ENCODE assay signal across 11 cellular contexts in genomic region chr19:1490020-1490310, GRCh38. TPM values are rescaled to one million over a fixed set of nuclear protein-coding genes. Genes with fewer than 3 reads are reported as not detected.
DNase-seq lines count a peak whose midpoint lies in the region; ATAC-seq and TF ChIP-seq lines count a peak whose summit lies in the region.
"Had no signal": no experiment of that assay in that cellular context is flagged by ENCODE, and none has a peak within 500 bp of the region (broad histone marks: within the 10 kb centered on the region; RNA-seq: fewer than 3 reads in every experiment).

No MANE protein-coding gene starts in this region.

- no peak for ATAC-seq in lung (ENCODE audit: insufficient read depth, low FRiP score)
- no peak for ATAC-seq in HG03520 (IDR thresholded peaks at IDR 0.05; ENCODE audit: unreplicated experiment)

- peak overlapping the region; percentile 55 to 83 for H3K27ac ChIP-seq in lung (ENCODE audit: low read depth in 1 of 2, low read length in 1 of 2)
- peak overlapping the region; percentile 74 to 89 (median 85) for H3K27ac ChIP-seq in transverse colon

- TF ChIP-seq EP300 in transverse colon (IDR thresholded peaks at IDR 0.05; ENCODE audit: low read depth), result no peak

- no peaks in the 10 kb centered on the region for H3K27me3 Mint-ChIP-seq in activated naive CD4-positive, alpha-beta T cell treated with anti-CD3 and anti-CD28 coated beads, Interleukin-2, amount 50 U/mL, for 24 hours

- peak overlapping the region; percentile 57 for H3K4me3 ChIP-seq in astrocyte of the spinal cord (ENCODE audit: low read depth, low read length)
- H3K4me3 ChIP-seq in lung, result peak overlapping the region; percentile 36
- H3K4me3 ChIP-seq in transverse colon, result peak overlapping the region; percentile 29 to 59 (median 48)

- peak; percentile 28 for TF ChIP-seq POLR2A in transverse colon (IDR thresholded peaks at IDR 0.05)

- peaks cover 16% of the 10 kb centered on the region for H3K4me1 Mint-ChIP-seq in activated naive CD4-positive, alpha-beta T cell treated with anti-CD3 and anti-CD28 coated beads, Interleukin-2, amount 50 U/mL, for 24 hours

- intact Hi-C loops in transverse colon (cut with DNase I; ENCODE audit: low total_unique reads), result no loop called here

- no peaks in the 10 kb centered on the region for H3K9me3 Mint-ChIP-seq in activated naive CD4-positive, alpha-beta T cell treated with anti-CD3 and anti-CD28 coated beads, Interleukin-2, amount 50 U/mL, for 24 hours

- DNase-seq in activated naive CD4-positive, alpha-beta T cell treated with Interleukin-2 at 50 U/mL for 16 hours, result no peak
- DNase-seq in astrocyte of the spinal cord (ENCODE audit: low read depth, low spot score), result no peak
- DNase-seq in lung (ENCODE audit: low spot score), result no peak
- no peak for DNase-seq in transverse colon
- DNase-seq in NK-92 (lab: John Stamatoyannopoulos, UW; ENCODE audit: unreplicated experiment), result no peak
- DNase-seq in cerebellar cortex (ENCODE audit: low spot score), result no peak

- no peaks in the 10 kb centered on the region for H3K36me3 ChIP-seq in lung (ENCODE audit: control insufficient read depth in 2 of 2, insufficient read depth in 2 of 2, low read length in 2 of 2)
- H3K36me3 ChIP-seq in transverse colon, result no peaks in the 10 kb centered on the region

- in situ Hi-C loops in astrocyte of the spinal cord (cut with HindIII; ENCODE audit: low sequenced_read_pairs), result no loop called here
- in situ Hi-C loops in transverse colon (cut with MboI; ENCODE audit: low pct_ligation_motif_present in 1 of 4, low pct_unique_long_range_greater_than_20kb in 1 of 4, low sequenced_read_pairs in 3 of 4), result no loop called here

- no peak overlapping the region for H3K27ac Mint-ChIP-seq in activated naive CD4-positive, alpha-beta T cell treated with anti-CD3 and anti-CD28 coated beads, Interleukin-2, amount 50 U/mL, for 24 hours

- 1 to 2% methylated on average over 15 of the region's 15 CpGs for WGBS in lung, 2 donors
- 0% methylated on average over 10 of the region's 15 CpGs; no CpG with 5 or more reads in 1 of the 2 donors for WGBS in transverse colon (ENCODE audit: low coverage in 1 of 2), 2 donors

- H3K4me3 Mint-ChIP-seq in activated naive CD4-positive, alpha-beta T cell treated with anti-CD3 and anti-CD28 coated beads, Interleukin-2, amount 50 U/mL, for 24 hours, result peak overlapping the region; percentile 26

- H3K27me3 ChIP-seq in lung (ENCODE audit: control insufficient read depth, insufficient read depth) (no peaks in the 10 kb centered on the region), transverse colon (peaks cover 18% of the 10 kb centered on the region)

- H3K4me1 ChIP-seq in lung (ENCODE audit: control insufficient read depth in 2 of 2, insufficient read depth in 2 of 2, low read length in 2 of 2) (peaks cover 0 to 9% of the 10 kb centered on the region in 2 donors), transverse colon (peaks cover 10 to 17% (median 15%) of the 10 kb centered on the region in 4 donors)

- H3K36me3 Mint-ChIP-seq in activated naive CD4-positive, alpha-beta T cell treated with anti-CD3 and anti-CD28 coated beads, Interleukin-2, amount 50 U/mL, for 24 hours, result no peaks in the 10 kb centered on the region

- TF ChIP-seq CTCF in astrocyte of the spinal cord (IDR thresholded peaks at IDR 0.05; ENCODE audit: low read depth, low read length) (no peak), lung (IDR thresholded peaks at IDR 0.05; ENCODE audit: control extremely low read depth, extremely low read depth) (no peak), transverse colon (IDR thresholded peaks at IDR 0.05) (no peak)

- H3K9me3 ChIP-seq in lung (ENCODE audit: control insufficient read depth in 2 of 2, insufficient read depth in 1 of 2, low read length in 1 of 2) (peaks cover 0 to 2% of the 10 kb centered on the region in 2 donors), transverse colon (no peaks in the 10 kb centered on the region)

RNA-seq across cellular contexts. Expression of gene PCSK4, which starts 0.2 kb away (rescaled TPM):
- total RNA-seq in lung (1 to 10 TPM; 7.1 to 7.9 TPM), transverse colon (10 to 100 TPM in 1 of 4 donors, 1 to 10 TPM in 3; 2.6 to 11.9 (median 7.5) TPM)
- 1 to 10 TPM; 2.3 to 3.7 TPM for polyA plus RNA-seq in lung

RNA-seq across cellular contexts. Expression of gene REEP6, which starts 1.0 kb away (rescaled TPM):
- total RNA-seq in lung, result 1 to 10 TPM; 3.0 to 6.8 TPM
- 1 to 10 TPM; 2.5 to 7.6 TPM for polyA plus RNA-seq in lung
- total RNA-seq in transverse colon, result 1 to 10 TPM in 2 of 4 donors, not detected in 2; 2.2 to 3.3 TPM

RNA-seq across cellular contexts. Expression of gene C19orf25, which starts 10.9 kb away (rescaled TPM):
- total RNA-seq in lung (10 to 100 TPM; 24.1 to 35.8 TPM), transverse colon (10 to 100 TPM; 36.2 to 89.2 (median 46.0) TPM)
- 10 to 100 TPM; 33.3 to 42.6 TPM for polyA plus RNA-seq in lung

RNA-seq across cellular contexts. Expression of gene ADAMTSL5, which starts 22.9 kb away (rescaled TPM):
- total RNA-seq in lung, result 1 to 10 TPM in 1 of 2 donors, under 1 TPM in 1; 0.97 to 2.8 TPM
- 1 to 10 TPM; 1.4 to 1.5 TPM for polyA plus RNA-seq in lung
- total RNA-seq in transverse colon, result 1 to 10 TPM in 3 of 4 donors, not detected in 1; 2.6 to 3.7 (median 2.7) TPM

RNA-seq across cellular contexts. Expression of gene PLK5, which starts 33.9 kb away (rescaled TPM):
- total RNA-seq in lung, result not detected
- under 1 TPM in 1 of 2 donors, not detected in 1; 0.09 TPM for polyA plus RNA-seq in lung
- not detected for total RNA-seq in transverse colon
- total RNA-seq: Daoy, HT1080, subcutaneous adipose tissue had no signal
